8 cellular contexts compared by ENCODE assay signal in genomic region chr5:50751064-50751657, GRCh38.
DNase-seq lines count a peak whose midpoint lies in the region; ATAC-seq lines count a peak whose summit lies in the region.

No MANE protein-coding gene starts in this region.

- ATAC-seq in HG03135 (IDR thresholded peaks at IDR 0.05; ENCODE audit: unreplicated experiment) (peak; percentile 89), left cardiac atrium (peak; percentile 64 to 77)

- DNase-seq in DMS 273 (lab: John Stamatoyannopoulos, UW; ENCODE audit: unreplicated experiment) (peak; percentile 64), DMS 273 treated with DMSO at 0.1 percent for 48 hours (lab: John Stamatoyannopoulos, UW) (no peak), GM19238 (ENCODE audit: insufficient read length, low spot score) (peak; percentile 16), NCI-H526 treated with DMSO at 0.1 percent for 48 hours (lab: John Stamatoyannopoulos, UW) (peak; percentile 87), left cardiac atrium (no peak)
- DNase-seq in activated gamma-delta T cell treated with anti-CD3 and anti-CD28 coated beads, Interleukin-2, amount 50 U/mL, for 16 hours (ENCODE audit: low read depth) = peak; percentile 24
- DNase-seq in stimulated activated CD4-positive, alpha-beta T cell treated with anti-CD3 and anti-CD28 coated beads, Interleukin-2, amount 100 ng/mL, for 4 hours (ENCODE audit: low read depth) = peak; percentile 26

- intact Hi-C loops in left cardiac atrium (cut with DNase I) = no loop called here

Comparison
In these comparisons a context has a peak if more than half of its experiments do, and no peak if none do; other contexts are left out.
1. DNase-seq: peak in DMS 273 (single experiment), GM19238 (single experiment), NCI-H526 treated with DMSO at 0.1 percent for 48 hours (single experiment), activated gamma-delta T cell treated with anti-CD3 and anti-CD28 coated beads, Interleukin-2, amount 50 U/mL, for 16 hours (single experiment) and stimulated activated CD4-positive, alpha-beta T cell treated with anti-CD3 and anti-CD28 coated beads, Interleukin-2, amount 100 ng/mL, for 4 hours (single experiment); none in DMS 273 treated with DMSO at 0.1 percent for 48 hours (single experiment) and left cardiac atrium (single experiment).